ENCODE assay signal across 7 cellular contexts in the genomic region with DNA sequence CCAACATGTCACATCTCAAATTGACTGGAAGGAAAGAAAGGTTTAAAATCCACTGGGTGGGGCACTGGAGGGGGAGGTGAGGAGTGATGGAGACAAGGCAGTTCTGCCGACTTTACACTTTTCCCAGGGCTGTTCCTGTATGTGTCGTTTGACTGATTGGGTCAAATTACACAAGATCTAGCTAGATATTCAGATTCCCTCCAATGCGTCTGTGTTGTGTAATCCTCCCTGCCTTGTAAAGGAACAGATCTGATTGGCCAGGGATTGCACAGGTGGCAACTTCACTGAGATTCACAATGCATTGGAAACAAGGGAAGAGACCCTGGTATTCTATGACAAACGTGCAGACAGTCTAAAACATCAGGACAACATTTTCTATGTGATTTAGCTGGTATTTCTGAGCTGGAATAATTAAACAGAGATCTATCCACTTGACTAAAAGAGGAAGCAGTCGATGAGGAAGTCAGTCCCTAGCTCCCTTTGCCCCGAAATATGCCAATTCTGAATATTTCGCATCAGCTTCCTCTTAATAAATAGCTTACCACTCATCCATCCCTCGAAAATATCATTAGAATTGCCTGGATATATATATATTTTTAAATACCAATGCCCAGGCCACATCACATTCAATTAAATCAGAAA.
DNase-seq lines count a peak whose midpoint lies in the region; ATAC-seq and FAIRE-seq lines count a peak whose summit lies in the region.

No MANE protein-coding gene starts in this region.

- H3K4me3 ChIP-seq in effector memory CD4-positive, alpha-beta T cell (ENCODE audit: insufficient read depth, low read depth, low read length, poor library complexity, severe bottlenecking): no peak overlapping the region

- H3K4me1 Mint-ChIP-seq in stimulated activated naive B cell treated with anti-CD40 and anti-IgM and Interleukin-4, amounts not matched to agents 10 μg/mL and 1 μg/mL and 100 μg/mL, for 72 hours: peaks cover 12 to 14% of the 10 kb centered on the region in 2 donors

- H3K27ac ChIP-seq in effector memory CD4-positive, alpha-beta T cell (ENCODE audit: insufficient read depth, low read length, poor library complexity, severe bottlenecking): peak overlapping the region; percentile 43

- H3K27me3 Mint-ChIP-seq in stimulated activated naive B cell treated with anti-CD40 and anti-IgM and Interleukin-4, amounts not matched to agents 10 μg/mL and 1 μg/mL and 100 μg/mL, for 72 hours: peaks cover 9 to 17% of the 10 kb centered on the region in 2 donors

- no peaks in the 10 kb centered on the region for H3K4me1 ChIP-seq in effector memory CD4-positive, alpha-beta T cell (ENCODE audit: control insufficient read depth, insufficient read depth, low read length, poor library complexity, severe bottlenecking)

- no peak overlapping the region for H3K27ac Mint-ChIP-seq in stimulated activated naive B cell treated with anti-CD40 and anti-IgM and Interleukin-4, amounts not matched to agents 10 μg/mL and 1 μg/mL and 100 μg/mL, for 72 hours

- no peak overlapping the region for H3K4me3 Mint-ChIP-seq in stimulated activated naive B cell treated with anti-CD40 and anti-IgM and Interleukin-4, amounts not matched to agents 10 μg/mL and 1 μg/mL and 100 μg/mL, for 72 hours

- no peaks in the 10 kb centered on the region for H3K36me3 Mint-ChIP-seq in stimulated activated naive B cell treated with anti-CD40 and anti-IgM and Interleukin-4, amounts not matched to agents 10 μg/mL and 1 μg/mL and 100 μg/mL, for 72 hours

- no peaks in the 10 kb centered on the region for H3K36me3 ChIP-seq in effector memory CD4-positive, alpha-beta T cell (ENCODE audit: control insufficient read depth, insufficient read depth, low read length)

- H3K27me3 ChIP-seq in effector memory CD4-positive, alpha-beta T cell (replicated peaks; ENCODE audit: control insufficient read depth, insufficient read depth, low read length, poor library complexity, severe bottlenecking): no peaks in the 10 kb centered on the region

- no peak for FAIRE-seq in HTR-8/SVneo (lab: Jason Lieb, UNC)

- peak; percentile 11 for ATAC-seq in GM21423 (IDR thresholded peaks at IDR 0.05; ENCODE audit: unreplicated experiment)
- peak; percentile 35 to 38 for ATAC-seq in stimulated activated naive B cell treated with anti-CD40 and anti-IgM and Interleukin-4, amounts not matched to agents 10 μg/mL and 1 μg/mL and 100 μg/mL, for 72 hours (replicated peaks)

- no peaks in the 10 kb centered on the region for H3K9me3 ChIP-seq in effector memory CD4-positive, alpha-beta T cell (ENCODE audit: control insufficient read depth, low read length)

- no peaks in the 10 kb centered on the region for H3K9me3 Mint-ChIP-seq in stimulated activated naive B cell treated with anti-CD40 and anti-IgM and Interleukin-4, amounts not matched to agents 10 μg/mL and 1 μg/mL and 100 μg/mL, for 72 hours

- DNase-seq in NOMO-1 (lab: John Stamatoyannopoulos, UW; ENCODE audit: unreplicated experiment in 2 of 2): peak; percentile 3 to 68
- DNase-seq in effector memory CD4-positive, alpha-beta T cell: no peak
- no peak for DNase-seq in stimulated activated naive B cell treated with anti-CD40 and anti-IgM and Interleukin-4, amounts not matched to agents 10 μg/mL and 1 μg/mL and 100 μg/mL, for 72 hours
- no peak for DNase-seq in NCI-H748 treated with DMSO at 0.1 percent for 48 hours (lab: John Stamatoyannopoulos, UW)
- no peak for DNase-seq in HTR-8/SVneo (ENCODE audit: insufficient read length, low spot score)
- DNase-seq in globus pallidus (ENCODE audit: low spot score): no peak

Comparison
In these comparisons a context has a peak if more than half of its experiments do, and no peak if none do; other contexts are left out.
1. DNase-seq: peak in NOMO-1 (2 of 2); none in effector memory CD4-positive, alpha-beta T cell (0 of 3), stimulated activated naive B cell treated with anti-CD40 and anti-IgM and Interleukin-4, amounts not matched to agents 10 μg/mL and 1 μg/mL and 100 μg/mL, for 72 hours (single experiment), NCI-H748 treated with DMSO at 0.1 percent for 48 hours (single experiment), HTR-8/SVneo (single experiment) and globus pallidus (single experiment).